ENCODE assay signal across 28 cellular contexts in the genomic region with DNA sequence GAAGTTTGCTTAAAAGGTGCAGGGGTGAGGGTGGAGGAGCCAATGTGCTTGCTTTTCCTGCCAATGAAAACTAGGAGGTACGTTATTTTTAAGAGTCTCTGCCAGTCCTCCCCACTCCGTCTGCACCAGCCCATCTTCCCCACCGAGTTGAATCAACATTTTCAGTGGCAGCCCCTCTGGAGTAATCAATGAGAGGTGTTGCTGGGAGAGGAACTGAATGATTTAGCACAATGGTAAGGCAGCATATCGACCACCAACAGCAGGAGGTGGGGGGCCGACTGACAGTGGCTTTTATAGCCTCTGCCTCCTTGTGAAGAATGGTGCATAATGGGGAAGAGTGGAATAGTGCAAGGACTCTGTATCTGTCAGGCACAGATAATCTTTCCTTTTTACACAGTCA.
"Had no signal": no experiment of that assay in that cellular context is flagged by ENCODE, and none has a peak within 500 bp of the region (broad histone marks: within the 10 kb centered on the region; RNA-seq: fewer than 3 reads in every experiment).

No MANE protein-coding gene starts in this region.

- H3K27ac ChIP-seq: adrenal gland, SJCRH30, SK-N-MC had no signal

- H3K36me3 ChIP-seq: adrenal gland, MG63, SJCRH30 had no signal

- H3K4me3 ChIP-seq: adrenal gland, MG63, SJCRH30, SK-N-MC had no signal

- H3K27me3 ChIP-seq: adrenal gland, MG63, SJCRH30 had no signal

- ATAC-seq: activated CD4-positive, alpha-beta T cell treated with anti-CD3 and anti-CD28 coated beads for 36 hours; activated CD4-positive, CD25-positive, alpha-beta regulatory T cell treated with anti-CD3 and anti-CD28 coated beads, Interleukin-2, amount 50 U/mL, for 24 hours; activated CD8-positive, alpha-beta T cell treated with anti-CD3 and anti-CD28 coated beads, Interleukin-2, amount 10 ng/mL, durations not matched to agents 7 days and 5 days; activated naive CD4-positive, alpha-beta T cell treated with anti-CD3 and anti-CD28 coated beads, Interleukin-2, amount 50 U/mL, for 72 hours; Panc1 had no signal

- H3K9me3 ChIP-seq: adrenal gland, MG63, SJCRH30 had no signal

- H3K4me1 ChIP-seq: adrenal gland, SJCRH30 had no signal

- H3K27ac Mint-ChIP-seq: activated CD4-positive, alpha-beta T cell treated with anti-CD3 and anti-CD28 coated beads for 36 hours; activated CD4-positive, alpha-beta T cell treated with anti-CD3 and anti-CD28 coated beads, Interleukin-2, amount 10 ng/mL, durations not matched to agents 7 days and 5 days; activated CD8-positive, alpha-beta T cell treated with anti-CD3 and anti-CD28 coated beads, Interleukin-2, amount 10 ng/mL, durations not matched to agents 7 days and 5 days; activated naive CD4-positive, alpha-beta T cell treated with anti-CD3 and anti-CD28 coated beads for 36 hours; activated naive CD4-positive, alpha-beta T cell treated with anti-CD3 and anti-CD28 coated beads, Interleukin-2, amount 50 U/mL, for 72 hours; activated T-cell treated with anti-CD3 and anti-CD28 coated beads, Interleukin-2, amount 50 U/mL, for 24 hours; T-helper 1 cell treated with Interleukin-12 subunit alpha and Interleukin-12 subunit beta and Interleukin-4 antibody, amounts not matched to agents 30 μg/mL and 1 μg/mL, for 36 hours; T-helper 2 cell treated with Interferon-gamma antibody and Interleukin-4, amounts not matched to agents 5 μg/mL and 100 μg/mL, for 36 hours had no signal

- H3K27me3 Mint-ChIP-seq: activated CD4-positive, alpha-beta T cell treated with anti-CD3 and anti-CD28 coated beads for 36 hours; activated CD4-positive, alpha-beta T cell treated with anti-CD3 and anti-CD28 coated beads, Interleukin-2, amount 10 ng/mL, durations not matched to agents 7 days and 5 days; activated T-cell treated with anti-CD3 and anti-CD28 coated beads, Interleukin-2, amount 50 U/mL, for 24 hours; brain had no signal

- H3K4me1 Mint-ChIP-seq: activated CD4-positive, alpha-beta T cell treated with anti-CD3 and anti-CD28 coated beads for 36 hours; activated CD4-positive, alpha-beta T cell treated with anti-CD3 and anti-CD28 coated beads, Interleukin-2, amount 10 ng/mL, durations not matched to agents 7 days and 5 days had no signal

- H3K36me3 Mint-ChIP-seq: brain had no signal

- DNase-seq: activated CD4-positive, alpha-beta T cell treated with anti-CD3 and anti-CD28 coated beads for 36 hours; activated CD4-positive, alpha-beta T cell treated with anti-CD3 and anti-CD28 coated beads, Interleukin-2, amount 10 ng/mL, durations not matched to agents 7 days and 5 days; activated CD4-positive, alpha-beta T cell treated with anti-CD3 and anti-CD28 coated beads, Interleukin-2, amount 50 U/mL, for 48 hours; activated CD8-positive, alpha-beta T cell treated with anti-CD3 and anti-CD28 coated beads, Interleukin-2, amount 10 ng/mL, durations not matched to agents 7 days and 5 days; activated gamma-delta T cell treated with Interleukin-2 at 50 U/mL for 16 hours; activated naive CD4-positive, alpha-beta T cell treated with anti-CD3 and anti-CD28 coated beads for 36 hours; activated T-cell treated with anti-CD3 and anti-CD28 coated beads, Interleukin-2, amount 50 U/mL, for 24 hours; adrenal gland; caudate nucleus; Kasumi-1; MG63; NCI-H1048; NCI-H1105 treated with DMSO at 0.1 percent for 48 hours; NCI-H1436; NCI-H1694; NCI-H1930; NCI-H2081 treated with DMSO at 0.1 percent for 48 hours; NCI-H345; NCI-H524 treated with DMSO at 0.1 percent for 48 hours; SHP77; SJCRH30 had no signal

- H3K4me3 Mint-ChIP-seq: activated CD4-positive, alpha-beta T cell treated with anti-CD3 and anti-CD28 coated beads for 36 hours; activated CD4-positive, alpha-beta T cell treated with anti-CD3 and anti-CD28 coated beads, Interleukin-2, amount 10 ng/mL, durations not matched to agents 7 days and 5 days; activated CD8-positive, alpha-beta T cell treated with anti-CD3 and anti-CD28 coated beads, Interleukin-2, amount 10 ng/mL, durations not matched to agents 7 days and 5 days; activated naive CD4-positive, alpha-beta T cell treated with anti-CD3 and anti-CD28 coated beads for 36 hours; activated T-cell treated with anti-CD3 and anti-CD28 coated beads, Interleukin-2, amount 50 U/mL, for 24 hours; T-helper 1 cell treated with Interleukin-12 subunit alpha and Interleukin-12 subunit beta and Interleukin-4 antibody, amounts not matched to agents 30 μg/mL and 1 μg/mL, for 36 hours; T-helper 2 cell treated with Interferon-gamma antibody and Interleukin-4, amounts not matched to agents 5 μg/mL and 100 μg/mL, for 36 hours had no signal
